In the genomic region with DNA sequence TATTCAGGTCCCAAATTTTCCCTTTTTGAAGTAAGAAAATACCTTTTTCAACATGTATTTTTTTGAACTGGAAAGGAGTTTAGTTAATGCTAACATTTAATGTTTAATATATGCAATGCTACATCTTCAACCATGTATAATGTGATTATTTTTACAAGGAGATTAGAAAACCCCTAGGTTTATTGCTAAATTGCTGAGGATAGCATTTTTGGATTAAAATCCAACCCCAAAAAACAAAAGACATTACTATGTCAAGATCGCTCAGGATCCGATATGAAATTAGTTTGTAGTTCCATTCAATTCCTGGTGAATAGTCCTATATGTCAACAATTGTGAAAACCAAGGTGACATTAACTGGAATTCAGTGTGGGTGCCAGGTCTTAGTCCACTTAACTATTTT, we compare ENCODE assay signal across 37 cellular contexts. TPM values are rescaled to one million over a fixed set of nuclear protein-coding genes. Genes with fewer than 3 reads are reported as not detected.
"Had no signal": no experiment of that assay in that cellular context is flagged by ENCODE, and none has a peak within 500 bp of the region (broad histone marks: within the 10 kb centered on the region; RNA-seq: fewer than 3 reads in every experiment).

No MANE protein-coding gene starts in this region.

- H3K9me3 ChIP-seq: adrenal gland, body of pancreas, breast epithelium had no signal

- ATAC-seq: activated CD8-positive, alpha-beta T cell treated with anti-CD3 and anti-CD28 coated beads for 36 hours; activated naive CD4-positive, alpha-beta T cell treated with anti-CD3 and anti-CD28 coated beads, Interleukin-2, amount 50 U/mL, for 72 hours; activated T-cell treated with anti-CD3 and anti-CD28 coated beads, Interleukin-2, amount 50 U/mL, for 4 hours; activated T-cell treated with anti-CD3 and anti-CD28 coated beads, Interleukin-2, amount 50 U/mL, for 72 hours; activated T-helper 17 cell treated with anti-CD3 and anti-CD28 coated beads, Interleukin-2, amount 50 U/mL, for 72 hours; body of pancreas had no signal

- H3K4me1 Mint-ChIP-seq: activated B cell treated with CpG ODN at 0.5 μM for 24 hours; activated CD4-positive, alpha-beta T cell treated with anti-CD3 and anti-CD28 coated beads, Interleukin-2, amount 10 ng/mL, durations not matched to agents 24 days and 14 days; activated naive CD8-positive, alpha-beta T cell treated with anti-CD3 and anti-CD28 coated beads for 36 hours; activated T-helper 17 cell treated with anti-CD3 and anti-CD28 coated beads, Interleukin-2, amount 50 U/mL, for 72 hours had no signal

- DNase-seq: activated B cell treated with CpG ODN at 0.5 μM for 24 hours; activated CD4-positive, alpha-beta memory T cell treated with anti-CD3 and anti-CD28 coated beads for 36 hours; activated CD4-positive, alpha-beta T cell treated with anti-CD3 and anti-CD28 coated beads for 4 hours; activated CD4-positive, alpha-beta T cell treated with anti-CD3 and anti-CD28 coated beads, Interleukin-2, amount 10 ng/mL, durations not matched to agents 24 days and 14 days; activated CD4-positive, alpha-beta T cell treated with anti-CD3 and anti-CD28 coated beads, Interleukin-2, amount 50 U/mL, for 1 hour; activated CD4-positive, alpha-beta T cell treated with anti-CD3 and anti-CD28 coated beads, Interleukin-2, amount 50 U/mL, for 4 hours; activated CD4-positive, CD25-positive, alpha-beta regulatory T cell treated with anti-CD3 and anti-CD28 coated beads, Interleukin-2, amount 50 U/mL, for 72 hours; activated CD8-positive, alpha-beta memory T cell treated with anti-CD3 and anti-CD28 coated beads, Interleukin-2, amount 50 U/mL, for 4 hours; activated CD8-positive, alpha-beta T cell treated with anti-CD3 and anti-CD28 coated beads for 36 hours; activated effector memory CD4-positive, alpha-beta T cell treated with anti-CD3 and anti-CD28 coated beads, Interleukin-2, amount 50 U/mL, for 16 hours; activated gamma-delta T cell treated with Interleukin-2 at 50 U/mL for 16 hours; activated naive CD4-positive, alpha-beta T cell; activated naive CD4-positive, alpha-beta T cell treated with anti-CD3 and anti-CD28 coated beads for 36 hours; activated naive CD4-positive, alpha-beta T cell treated with anti-CD3 and anti-CD28 coated beads, Interleukin-2, amount 50 U/mL, for 16 hours; activated naive CD8-positive, alpha-beta T cell treated with anti-CD3 and anti-CD28 coated beads for 36 hours; activated T-cell treated with anti-CD3 and anti-CD28 coated beads for 4 hours; activated T-cell treated with anti-CD3 and anti-CD28 coated beads, Interleukin-2, amount 50 U/mL, for 1 hour; activated T-cell treated with anti-CD3 and anti-CD28 coated beads, Interleukin-2, amount 50 U/mL, for 4 hours; activated T-cell treated with anti-CD3 and anti-CD28 coated beads, Interleukin-2, amount 50 U/mL, for 72 hours; adrenal gland; amniotic stem cell; aorta; body of pancreas; brain microvascular endothelial cell; central memory CD4-positive, alpha-beta T cell; T-helper 2 cell; T-helper 9 cell had no signal

- H3K4me3 Mint-ChIP-seq: activated B cell treated with CpG ODN at 0.5 μM for 24 hours; activated CD4-positive, alpha-beta memory T cell treated with anti-CD3 and anti-CD28 coated beads for 36 hours; activated CD4-positive, alpha-beta T cell treated with anti-CD3 and anti-CD28 coated beads, Interleukin-2, amount 10 ng/mL, durations not matched to agents 24 days and 14 days; activated CD8-positive, alpha-beta T cell treated with anti-CD3 and anti-CD28 coated beads for 36 hours; activated naive CD4-positive, alpha-beta T cell treated with anti-CD3 and anti-CD28 coated beads for 36 hours; activated naive CD8-positive, alpha-beta T cell treated with anti-CD3 and anti-CD28 coated beads for 36 hours; activated T-cell treated with anti-CD3 and anti-CD28 coated beads, Interleukin-2, amount 50 U/mL, for 4 hours; activated T-cell treated with anti-CD3 and anti-CD28 coated beads, Interleukin-2, amount 50 U/mL, for 72 hours; activated T-helper 1 cell treated with anti-CD3 and anti-CD28 coated beads, Interleukin-12 subunit alpha, Interleukin-12 subunit beta, Interleukin-2, Interleukin-4 antibody, amounts not matched to agents 30 ng/mL and 10 ng/mL and 1 ng/mL, durations not matched to agents 14 hours and 24 hours and 36 hours; activated T-helper 17 cell treated with anti-CD3 and anti-CD28 coated beads, Interleukin-2, amount 50 U/mL, for 72 hours; T-helper 1 cell treated with Interleukin-12 subunit alpha and Interleukin-12 subunit beta and Interleukin-4 antibody, amounts not matched to agents 30 μg/mL and 1 μg/mL, for 36 hours; T-helper 2 cell treated with Interferon-gamma antibody and Interleukin-4, amounts not matched to agents 5 μg/mL and 100 μg/mL, for 36 hours had no signal

- FAIRE-seq: astrocyte, TTC549 had no signal

- H3K27me3 ChIP-seq: adrenal gland, body of pancreas, brain microvascular endothelial cell, breast epithelium had no signal

- H3K36me3 Mint-ChIP-seq: activated CD4-positive, alpha-beta memory T cell treated with anti-CD3 and anti-CD28 coated beads for 36 hours; activated naive CD4-positive, alpha-beta T cell treated with anti-CD3 and anti-CD28 coated beads, Interleukin-2, amount 50 U/mL, for 72 hours; activated naive CD8-positive, alpha-beta T cell treated with anti-CD3 and anti-CD28 coated beads for 36 hours had no signal

- H3K4me3 ChIP-seq: adrenal gland, body of pancreas, breast epithelium had no signal

- H3K36me3 ChIP-seq: adrenal gland, brain microvascular endothelial cell, breast epithelium had no signal

- H3K4me1 ChIP-seq: adrenal gland, body of pancreas, breast epithelium had no signal

- H3K9me3 Mint-ChIP-seq: activated B cell treated with CpG ODN at 0.5 μM for 24 hours; activated CD4-positive, alpha-beta T cell treated with anti-CD3 and anti-CD28 coated beads, Interleukin-2, amount 10 ng/mL, durations not matched to agents 24 days and 14 days; activated naive CD8-positive, alpha-beta T cell treated with anti-CD3 and anti-CD28 coated beads for 36 hours; activated T-helper 1 cell treated with anti-CD3 and anti-CD28 coated beads, Interleukin-12 subunit alpha, Interleukin-12 subunit beta, Interleukin-2, Interleukin-4 antibody, amounts not matched to agents 30 ng/mL and 10 ng/mL and 1 ng/mL, durations not matched to agents 14 hours and 24 hours and 36 hours; T-helper 1 cell treated with Interleukin-12 subunit alpha and Interleukin-12 subunit beta and Interleukin-4 antibody, amounts not matched to agents 30 μg/mL and 1 μg/mL, for 36 hours; T-helper 2 cell treated with Interferon-gamma antibody and Interleukin-4, amounts not matched to agents 5 μg/mL and 100 μg/mL, for 36 hours had no signal

- H3K27ac ChIP-seq: adrenal gland, body of pancreas, brain microvascular endothelial cell, breast epithelium, VCaP had no signal

- H3K27ac Mint-ChIP-seq: activated B cell treated with CpG ODN at 0.5 μM for 24 hours; activated CD4-positive, alpha-beta memory T cell treated with anti-CD3 and anti-CD28 coated beads for 36 hours; activated CD4-positive, alpha-beta T cell treated with anti-CD3 and anti-CD28 coated beads, Interleukin-2, amount 10 ng/mL, durations not matched to agents 24 days and 14 days; activated CD8-positive, alpha-beta T cell treated with anti-CD3 and anti-CD28 coated beads for 36 hours; activated naive CD4-positive, alpha-beta T cell treated with anti-CD3 and anti-CD28 coated beads for 36 hours; activated naive CD4-positive, alpha-beta T cell treated with anti-CD3 and anti-CD28 coated beads, Interleukin-2, amount 50 U/mL, for 72 hours; activated naive CD8-positive, alpha-beta T cell treated with anti-CD3 and anti-CD28 coated beads for 36 hours; activated T-cell treated with anti-CD3 and anti-CD28 coated beads, Interleukin-2, amount 50 U/mL, for 72 hours; activated T-helper 1 cell treated with anti-CD3 and anti-CD28 coated beads, Interleukin-12 subunit alpha, Interleukin-12 subunit beta, Interleukin-2, Interleukin-4 antibody, amounts not matched to agents 30 ng/mL and 10 ng/mL and 1 ng/mL, durations not matched to agents 14 hours and 24 hours and 36 hours; activated T-helper 17 cell treated with anti-CD3 and anti-CD28 coated beads, Interleukin-2, amount 50 U/mL, for 72 hours; T-helper 1 cell treated with Interleukin-12 subunit alpha and Interleukin-12 subunit beta and Interleukin-4 antibody, amounts not matched to agents 30 μg/mL and 1 μg/mL, for 36 hours; T-helper 2 cell treated with Interferon-gamma antibody and Interleukin-4, amounts not matched to agents 5 μg/mL and 100 μg/mL, for 36 hours had no signal

RNA-seq across cellular contexts. Expression of a gene that starts 35.2 kb away (rescaled TPM):
- total RNA-seq: activated B cell treated with CpG ODN at 0.5 μM for 24 hours; activated CD4-positive, alpha-beta memory T cell treated with anti-CD3 and anti-CD28 coated beads for 36 hours; activated CD4-positive, alpha-beta T cell treated with anti-CD3 and anti-CD28 coated beads, Interleukin-2, amount 10 ng/mL, durations not matched to agents 24 days and 14 days; activated CD8-positive, alpha-beta memory T cell treated with anti-CD3 and anti-CD28 coated beads for 36 hours; activated CD8-positive, alpha-beta T cell treated with anti-CD3 and anti-CD28 coated beads for 36 hours; activated naive CD4-positive, alpha-beta T cell treated with anti-CD3 and anti-CD28 coated beads for 36 hours; activated naive CD4-positive, alpha-beta T cell treated with anti-CD3 and anti-CD28 coated beads, Interleukin-2, amount 50 U/mL, for 72 hours; activated naive CD8-positive, alpha-beta T cell treated with anti-CD3 and anti-CD28 coated beads for 36 hours; activated T-cell treated with anti-CD3 and anti-CD28 coated beads, Interleukin-2, amount 50 U/mL, for 4 hours; activated T-cell treated with anti-CD3 and anti-CD28 coated beads, Interleukin-2, amount 50 U/mL, for 72 hours; activated T-helper 1 cell treated with anti-CD3 and anti-CD28 coated beads, Interleukin-12 subunit alpha, Interleukin-12 subunit beta, Interleukin-2, Interleukin-4 antibody, amounts not matched to agents 30 ng/mL and 10 ng/mL and 1 ng/mL, durations not matched to agents 14 hours and 24 hours and 36 hours; activated T-helper 17 cell treated with anti-CD3 and anti-CD28 coated beads, Interleukin-2, amount 50 U/mL, for 72 hours had no signal
- polyA plus RNA-seq: aorta had no signal
